ENCODE assay signal across 32 cellular contexts in the genomic region with DNA sequence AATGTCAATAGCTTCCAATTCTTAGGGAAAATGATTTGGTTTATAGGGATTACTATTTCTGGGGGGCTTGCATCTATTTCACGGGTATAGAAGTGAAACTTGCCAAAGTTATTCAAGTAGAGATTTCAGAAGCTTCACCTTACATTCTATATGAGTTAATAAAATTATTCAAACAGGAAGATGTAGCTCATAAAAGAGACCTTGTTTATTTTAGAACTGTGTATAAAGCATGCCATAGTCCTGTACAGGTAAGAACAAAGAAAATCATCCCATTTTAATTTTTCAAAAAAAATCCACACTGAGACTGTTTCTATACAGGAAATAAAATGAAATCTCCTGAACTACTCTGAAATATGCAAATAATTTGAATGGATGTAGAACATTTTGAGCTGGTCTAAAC.
"Had no signal": no experiment of that assay in that cellular context is flagged by ENCODE, and none has a peak within 500 bp of the region (broad histone marks: within the 10 kb centered on the region; RNA-seq: fewer than 3 reads in every experiment).

No MANE protein-coding gene starts in this region.

- H3K27me3 ChIP-seq: adrenal gland, ascending aorta, body of pancreas, brain microvascular endothelial cell, breast epithelium, cardiac muscle cell had no signal

- DNase-seq: activated effector memory CD4-positive, alpha-beta T cell treated with anti-CD3 and anti-CD28 coated beads, Interleukin-2, amount 50 U/mL, for 16 hours; activated effector memory CD4-positive, alpha-beta T cell treated with Interleukin-2 at 50 U/mL for 16 hours; activated gamma-delta T cell; activated gamma-delta T cell treated with Interleukin-2 at 50 U/mL for 16 hours; activated naive CD4-positive, alpha-beta T cell; activated naive CD4-positive, alpha-beta T cell treated with anti-CD3 and anti-CD28 coated beads for 36 hours; activated naive CD4-positive, alpha-beta T cell treated with anti-CD3 and anti-CD28 coated beads, Interleukin-2, amount 10 ng/mL, durations not matched to agents 7 days and 5 days; activated naive CD4-positive, alpha-beta T cell treated with anti-CD3 and anti-CD28 coated beads, Interleukin-2, amount 50 U/mL, for 16 hours; activated naive CD4-positive, alpha-beta T cell treated with Interleukin-2 at 50 U/mL for 16 hours; activated naive CD8-positive, alpha-beta T cell treated with anti-CD3 and anti-CD28 coated beads for 36 hours; activated naive CD8-positive, alpha-beta T cell treated with anti-CD3 and anti-CD28 coated beads, Interleukin-2, amount 10 ng/mL, durations not matched to agents 7 days and 5 days; activated naive CD8-positive, alpha-beta T cell treated with anti-CD3 and anti-CD28 coated beads, Interleukin-2, amount 50 U/mL, for 24 hours; activated T-cell treated with anti-CD3 and anti-CD28 coated beads, Interleukin-2, amount 50 U/mL, for 1 hour; activated T-cell treated with anti-CD3 and anti-CD28 coated beads, Interleukin-2, amount 50 U/mL, for 24 hours; activated T-cell treated with anti-CD3 and anti-CD28 coated beads, Interleukin-2, amount 50 U/mL, for 4 hours; activated T-cell treated with anti-CD3 and anti-CD28 coated beads, Interleukin-2, amount 50 U/mL, for 48 hours; activated T-cell treated with anti-CD3 and anti-CD28 coated beads, Interleukin-2, amount 50 U/mL, for 72 hours; adrenal gland; amniotic stem cell; amygdala; anterior cingulate cortex; aorta; body of pancreas; brain microvascular endothelial cell; caudate nucleus; central memory CD4-positive, alpha-beta T cell; cerebellar nuclear complex had no signal

- H3K9me3 ChIP-seq: adrenal gland, ascending aorta, body of pancreas, breast epithelium had no signal

- H3K27ac ChIP-seq: adrenal gland, ascending aorta, body of pancreas, brain microvascular endothelial cell, breast epithelium, cardiac muscle cell had no signal

- H3K4me1 ChIP-seq: adrenal gland, ascending aorta, body of pancreas, breast epithelium had no signal

- ATAC-seq: activated naive CD4-positive, alpha-beta T cell treated with anti-CD3 and anti-CD28 coated beads, Interleukin-2, amount 50 U/mL, for 72 hours; activated naive CD8-positive, alpha-beta T cell treated with anti-CD3 and anti-CD28 coated beads, Interleukin-2, amount 50 U/mL, for 24 hours; activated T-cell treated with anti-CD3 and anti-CD28 coated beads, Interleukin-2, amount 50 U/mL, for 4 hours; activated T-cell treated with anti-CD3 and anti-CD28 coated beads, Interleukin-2, amount 50 U/mL, for 72 hours; activated T-helper 17 cell treated with anti-CD3 and anti-CD28 coated beads, Interleukin-2, amount 50 U/mL, for 72 hours; body of pancreas had no signal

- H3K36me3 ChIP-seq: adrenal gland, ascending aorta, brain microvascular endothelial cell, breast epithelium, cardiac muscle cell had no signal

- H3K4me3 ChIP-seq: adrenal gland, ascending aorta, body of pancreas, breast epithelium, cardiac muscle cell had no signal
